1 cellular context compared by ENCODE assay signal in the genomic region with DNA sequence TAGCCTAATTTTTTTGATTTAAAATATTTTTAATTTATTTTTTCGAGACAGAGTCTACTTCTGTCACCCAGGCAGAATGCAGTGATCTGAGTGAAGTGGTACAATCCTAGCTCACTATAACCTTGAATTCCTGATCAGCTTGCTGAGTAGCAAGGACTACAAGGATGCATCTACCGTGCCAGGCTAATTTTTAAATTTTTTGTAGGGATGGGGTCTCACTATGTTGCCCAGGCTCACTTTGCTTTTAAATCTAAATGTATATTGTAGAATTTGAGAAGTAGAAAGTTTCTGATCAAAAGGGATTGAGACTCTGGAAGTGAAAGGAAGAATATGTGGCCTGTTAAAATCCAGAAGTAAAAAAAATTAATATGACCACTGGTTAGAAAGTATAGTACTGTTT.
TF ChIP-seq lines count a peak whose summit lies in the region.

No MANE protein-coding gene starts in this region.

TF ChIP-seq in endothelial cell of umbilical vein, 7 proteins besides CTCF, POLR2A, EP300 and RAD21:
- no peak for TF ChIP-seq JUN (IDR thresholded peaks at IDR 0.05; ENCODE audit: borderline replicate concordance, insufficient read depth, insufficient read length, low read depth)
- no peak for TF ChIP-seq MAX (IDR thresholded peaks at IDR 0.05; ENCODE audit: insufficient read depth, insufficient read length)
- TF ChIP-seq EZH2 (IDR thresholded peaks at IDR 0.05; ENCODE audit: borderline replicate concordance, low read depth, low read length, severe bottlenecking) = no peak
- TF ChIP-seq GATA2 (IDR thresholded peaks at IDR 0.05; ENCODE audit: insufficient read depth, insufficient read length, low read depth, low read length) = no peak
- no peak for TF ChIP-seq POLR2AphosphoS5 (IDR thresholded peaks at IDR 0.05; ENCODE audit: insufficient read depth, low read depth, low read length)
- no peak for TF ChIP-seq MYC (IDR thresholded peaks at IDR 0.05; ENCODE audit: low read depth, low read length)
- TF ChIP-seq FOS (IDR thresholded peaks at IDR 0.05; ENCODE audit: borderline replicate concordance, insufficient read depth, low read length) = no peak
